In the genomic region with DNA sequence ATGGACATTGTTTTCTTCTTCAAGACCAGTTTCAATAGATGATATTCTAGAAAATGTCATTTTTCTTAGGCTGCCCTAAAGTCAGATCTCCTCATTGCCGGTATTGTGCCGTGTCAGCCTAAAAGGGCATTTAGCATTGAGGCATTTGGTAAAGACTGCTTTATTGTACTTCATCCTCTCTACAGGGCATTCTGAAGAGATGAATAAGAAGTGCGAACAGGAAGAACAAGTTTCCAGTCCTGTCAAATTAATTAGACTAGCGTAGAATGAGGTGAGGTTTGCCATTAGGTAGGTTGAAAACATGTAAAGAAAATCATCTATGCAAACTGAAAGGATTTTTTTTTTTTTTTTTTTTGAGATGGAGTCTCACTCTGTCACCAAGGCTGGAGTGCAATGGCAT, we compare ENCODE assay signal across 15 cellular contexts.
DNase-seq lines count a peak whose midpoint lies in the region; ATAC-seq and TF ChIP-seq lines count a peak whose summit lies in the region.
"Had no signal": no experiment of that assay in that cellular context is flagged by ENCODE, and none has a peak within 500 bp of the region (broad histone marks: within the 10 kb centered on the region; RNA-seq: fewer than 3 reads in every experiment).

No MANE protein-coding gene starts in this region.

- no peak overlapping the region for H2AFZ ChIP-seq in OCI-LY7 (ENCODE audit: low read length)

- no peaks in the 10 kb centered on the region for H3K9me3 ChIP-seq in OCI-LY7 (ENCODE audit: low read length)
- H3K9me3 ChIP-seq: Caco-2 had no signal

- H3K27me3 Mint-ChIP-seq in type B pancreatic cell, result no peaks in the 10 kb centered on the region
- H3K27me3 Mint-ChIP-seq: IgD-negative memory B cell had no signal

- CTCF ChIA-PET in RWPE1 (lab: Yijun Ruan, JAX) (no interaction called here), OCI-LY7 (lab: Charles Lee; ENCODE audit: unreplicated experiment) (no interaction called here)

- intact Hi-C loops in OCI-LY7 (cut with micrococcal nuclease; ENCODE audit: unreplicated experiment), result no loop called here

- POLR2A ChIA-PET in RWPE1 (lab: Yijun Ruan, JAX; ENCODE audit: low non-redundant PET), result no interaction called here
- POLR2A ChIA-PET in OCI-LY7 (lab: Charles Lee), result no interaction called here

- no peaks in the 10 kb centered on the region for H3K4me1 ChIP-seq in OCI-LY7 (ENCODE audit: insufficient read depth, low read length, poor library complexity, severe bottlenecking)

- BruUV-seq in OCI-LY7 (replicated peaks; lab: Mats Ljungman, UMichigan), result no TSS peak

- no peaks in the 10 kb centered on the region for H4K20me1 ChIP-seq in OCI-LY7 (ENCODE audit: insufficient read depth, low read length)

- H3K36me3 Mint-ChIP-seq in type B pancreatic cell, result peaks cover 6% of the 10 kb centered on the region
- H3K36me3 Mint-ChIP-seq: CD8-positive, alpha-beta memory T cell; IgD-negative memory B cell had no signal

- H3K36me3 ChIP-seq in OCI-LY7 (ENCODE audit: insufficient read depth, low read length), result no peaks in the 10 kb centered on the region

- no peaks in the 10 kb centered on the region for H3K9me2 ChIP-seq in OCI-LY7 (ENCODE audit: insufficient read depth, low read length)

- no peak overlapping the region for H3K4me2 ChIP-seq in OCI-LY7 (ENCODE audit: low read length)

- peaks cover 6% of the 10 kb centered on the region for H3K9me3 Mint-ChIP-seq in type B pancreatic cell
- H3K9me3 Mint-ChIP-seq: CD8-positive, alpha-beta memory T cell; HFFc6; IgD-negative memory B cell had no signal

- TF ChIP-seq CTCF in RWPE1 (conservative IDR thresholded peaks at IDR 0.05; ENCODE audit: low read depth), result no peak
- TF ChIP-seq CTCF in type B pancreatic cell (conservative IDR thresholded peaks at IDR 0.05), result no peak
- no peak for TF ChIP-seq CTCF in OCI-LY7 (conservative IDR thresholded peaks at IDR 0.05; ENCODE audit: low read length)

- H3K27ac ChIP-seq in RWPE1, result no peak overlapping the region
- H3K27ac ChIP-seq in OCI-LY7 (ENCODE audit: low read depth, low read length, poor library complexity, severe bottlenecking), result no peak overlapping the region
- H3K27ac ChIP-seq: HL-60 had no signal

- H3K27ac Mint-ChIP-seq in type B pancreatic cell, result peak overlapping the region; percentile 80
- H3K27ac Mint-ChIP-seq: CD8-positive, alpha-beta memory T cell; HFFc6; IgD-negative memory B cell had no signal

- no peak overlapping the region for H3K4me3 ChIP-seq in OCI-LY7 (ENCODE audit: low read depth, low read length, poor library complexity, severe bottlenecking)

- ATAC-seq in esophagus mucosa (peak; percentile 88), GM19467 (IDR thresholded peaks at IDR 0.05; ENCODE audit: unreplicated experiment) (no peak), GM21723 (IDR thresholded peaks at IDR 0.05; ENCODE audit: unreplicated experiment) (no peak)

- DNase-seq in HT-29 (ENCODE audit: low spot score) (peak; percentile 58), RWPE1 (ENCODE audit: low spot score) (peak; percentile 23), type B pancreatic cell (ENCODE audit: extremely low spot score, unreplicated experiment) (no peak), OCI-LY7 (ENCODE audit: low spot score) (no peak)
- DNase-seq: Caco-2; CD8-positive, alpha-beta memory T cell; DMS53; GF-D8; HCEC 1CT; HFFc6 had no signal

- peaks cover 25% of the 10 kb centered on the region for H3K4me1 Mint-ChIP-seq in type B pancreatic cell (ENCODE audit: unreplicated experiment)
- H3K4me1 Mint-ChIP-seq: CD8-positive, alpha-beta memory T cell; IgD-negative memory B cell had no signal

- peak overlapping the region; percentile 38 for H3K4me3 Mint-ChIP-seq in type B pancreatic cell
- H3K4me3 Mint-ChIP-seq: CD8-positive, alpha-beta memory T cell; HFFc6; IgD-negative memory B cell had no signal

- H3K79me2 ChIP-seq in OCI-LY7 (ENCODE audit: insufficient read depth, low read depth, low read length), result no peaks in the 10 kb centered on the region

Comparison
In these comparisons a context has a peak if more than half of its experiments do, and no peak if none do; other contexts are left out.
1. DNase-seq: peak in HT-29 (single experiment) and RWPE1 (single experiment); none in type B pancreatic cell (single experiment) and OCI-LY7 (single experiment).